In genomic region chr10:63636812-63637211, GRCh38 we compare ENCODE assay signal across 31 cellular contexts.
DNase-seq lines count a peak whose midpoint lies in the region; ATAC-seq, FAIRE-seq and TF ChIP-seq lines count a peak whose summit lies in the region.
"Had no signal": no experiment of that assay in that cellular context is flagged by ENCODE, and none has a peak within 500 bp of the region (broad histone marks: within the 10 kb centered on the region; RNA-seq: fewer than 3 reads in every experiment).

No MANE protein-coding gene starts in this region.

- SMC1A ChIA-PET in GM12878 (lab: Charles Lee; ENCODE audit: uncharacterized antibody, unreplicated experiment), result interaction anchor here (0.6 to 2.2 kb wide), 5 partner anchors 50 to 470 kb away, joined by 3 to 12 read pairs (median 3); no protein-coding TSS in a partner anchor

- RAD21 ChIA-PET in GM12878 (lab: Charles Lee; ENCODE audit: unreplicated experiment), result interaction anchor here (0.6 to 1.6 kb wide), 8 partner anchors 9 to 470 kb away, joined by 3 to 8 read pairs (median 3); no protein-coding TSS in a partner anchor

- H3K27ac ChIP-seq in GM12878 (ENCODE audit: control insufficient read depth, insufficient read depth) (no peak overlapping the region), thyroid gland (no peak overlapping the region), spleen (no peak overlapping the region)
- no peak overlapping the region for H3K27ac ChIP-seq in naive thymus-derived CD4-positive, alpha-beta T cell (ENCODE audit: low read depth, low read length)
- H3K27ac ChIP-seq: BLaER1 treated with 17β-estradiol and CSF1 and Interleukin-3, amounts not matched to agents 10 nM and 100 nM; psoas muscle; sigmoid colon; testis had no signal

- TF ChIP-seq EP300 in GM12878 (IDR thresholded peaks at IDR 0.05; ENCODE audit: borderline replicate concordance in 1 of 2, control insufficient read depth in 1 of 2, low read depth in 2 of 2, low read length in 2 of 2), result no peak

- H3K27me3 Mint-ChIP-seq in naive thymus-derived CD4-positive, alpha-beta T cell, result peaks cover 0 to 5% (median 4%) of the 10 kb centered on the region in 5 donors
- H3K27me3 Mint-ChIP-seq: activated naive CD4-positive, alpha-beta T cell treated with anti-CD3 and anti-CD28 coated beads, Interleukin-2, amount 50 U/mL, for 24 hours; naive B cell had no signal

- WGBS in GM12878 (ENCODE audit: insufficient coverage, insufficient replicate concordance, low lambda C conversion rate, missing lambda C conversion rate), result 0% methylated on average over 3 of the region's 3 CpGs
- WGBS in thyroid gland, 2 donors, result 53 to 56% methylated on average over 3 of the region's 3 CpGs
- 48 to 57% (median 48%) methylated on average over 3 of the region's 3 CpGs for WGBS in spleen, 5 donors

- FAIRE-seq in GM12892 (lab: Jason Lieb, UNC), result peak; percentile 40
- peak; percentile 85 for FAIRE-seq in GM12878 (lab: Jason Lieb, UNC)
- FAIRE-seq: G401.6, islet of Langerhans, urothelium cell line had no signal

- TF ChIP-seq POLR2A in GM12892 (IDR thresholded peaks at IDR 0.05; ENCODE audit: low read depth, low read length) (no peak), GM12878 (IDR thresholded peaks at IDR 0.05; ENCODE audit: low read depth, low read length) (no peak), thyroid gland (IDR thresholded peaks at IDR 0.05) (no peak), spleen (IDR thresholded peaks at IDR 0.05) (no peak)

- H3K79me2 ChIP-seq in GM12878 (ENCODE audit: control insufficient read depth, insufficient read depth, low read length), result no peaks in the 10 kb centered on the region

- POLR2A ChIA-PET in GM12878 (lab: Charles Lee), result interaction anchor here (0.6 kb wide), 1 partner anchor 425 kb away, joined by 3 read pairs; no protein-coding TSS in a partner anchor
- POLR2A ChIA-PET in naive thymus-derived CD4-positive, alpha-beta T cell (lab: Charles Lee), result interaction anchor here (0.7 kb wide), 1 partner anchor 322 kb away, joined by 3 read pairs; no protein-coding TSS in a partner anchor

- H3K36me3 Mint-ChIP-seq in naive thymus-derived CD4-positive, alpha-beta T cell, result no peaks in the 10 kb centered on the region
- H3K36me3 Mint-ChIP-seq: activated naive CD4-positive, alpha-beta T cell treated with anti-CD3 and anti-CD28 coated beads, Interleukin-2, amount 50 U/mL, for 24 hours; mesothelial cell of epicardium; naive B cell; WTC11 had no signal

- no peaks in the 10 kb centered on the region for H3K27me3 ChIP-seq in GM12878 (replicated peaks in 1 of 2; ENCODE audit: control insufficient read depth in 2 of 2, insufficient read depth in 2 of 2, low read length in 1 of 2)
- H3K27me3 ChIP-seq in naive thymus-derived CD4-positive, alpha-beta T cell (ENCODE audit: control insufficient read depth in 2 of 2, insufficient read depth in 2 of 2, low read length in 2 of 2), result no peaks in the 10 kb centered on the region
- H3K27me3 ChIP-seq in thyroid gland, result no peaks in the 10 kb centered on the region
- H3K27me3 ChIP-seq in spleen (replicated peaks in 1 of 7), result no peaks in the 10 kb centered on the region
- H3K27me3 ChIP-seq: BLaER1 treated with 17β-estradiol and CSF1 and Interleukin-3, amounts not matched to agents 10 nM and 100 nM; sigmoid colon; testis had no signal

- no peak for TF ChIP-seq RAD21 in GM12878 (IDR thresholded peaks at IDR 0.05; ENCODE audit: insufficient read depth, low read depth, low read length)

- peak; percentile 54 for ATAC-seq in GM19455 (IDR thresholded peaks at IDR 0.05; ENCODE audit: unreplicated experiment)
- ATAC-seq in HG02759 (IDR thresholded peaks at IDR 0.05; ENCODE audit: unreplicated experiment), result peak; percentile 52
- ATAC-seq in GM12878, result peak; percentile 86
- ATAC-seq in naive thymus-derived CD4-positive, alpha-beta T cell, result no peak
- ATAC-seq: psoas muscle had no signal

- peaks cover 0 to 10% (median 3%) of the 10 kb centered on the region in 7 donors for H3K4me1 Mint-ChIP-seq in naive thymus-derived CD4-positive, alpha-beta T cell
- H3K4me1 Mint-ChIP-seq: activated naive CD4-positive, alpha-beta T cell treated with anti-CD3 and anti-CD28 coated beads, Interleukin-2, amount 50 U/mL, for 24 hours; naive B cell had no signal

- H3K36me3 ChIP-seq in GM12878 (ENCODE audit: control insufficient read depth in 2 of 2, insufficient read depth in 2 of 2, low read length in 1 of 2) (no peaks in the 10 kb centered on the region), thyroid gland (no peaks in the 10 kb centered on the region), spleen (no peaks in the 10 kb centered on the region)
- H3K36me3 ChIP-seq in naive thymus-derived CD4-positive, alpha-beta T cell (ENCODE audit: control insufficient read depth in 2 of 3, insufficient read depth in 3 of 3, low read length in 3 of 3), result no peaks in the 10 kb centered on the region
- H3K36me3 ChIP-seq: BLaER1 treated with 17β-estradiol and CSF1 and Interleukin-3, amounts not matched to agents 10 nM and 100 nM; sigmoid colon had no signal

- CTCF ChIA-PET in GM12878 (lab: Yijun Ruan, JAX), result interaction anchor here (1.0 to 3.0 kb wide), 3 partner anchors 82 to 470 kb away, joined by 4 to 16 read pairs (median 12); no protein-coding TSS in a partner anchor
- CTCF ChIA-PET in naive thymus-derived CD4-positive, alpha-beta T cell (lab: Charles Lee), result interaction anchor here (0.8 to 0.9 kb wide), 2 partner anchors 9 to 83 kb away, joined by 3 read pairs; no protein-coding TSS in a partner anchor

- H3K4me3 Mint-ChIP-seq in naive thymus-derived CD4-positive, alpha-beta T cell, result no peak overlapping the region
- H3K4me3 Mint-ChIP-seq: activated naive CD4-positive, alpha-beta T cell treated with anti-CD3 and anti-CD28 coated beads, Interleukin-2, amount 50 U/mL, for 24 hours; mesothelial cell of epicardium; naive B cell; WTC11 had no signal

- DNase-seq in GM12892 (ENCODE audit: insufficient read length) (no peak), GM12878 (ENCODE audit: low read depth, low spot score) (no peak), NCI-H446 (lab: John Stamatoyannopoulos, UW) (no peak), thyroid gland (no peak), spleen (no peak)
- no peak for DNase-seq in naive thymus-derived CD4-positive, alpha-beta T cell
- DNase-seq: activated CD4-positive, alpha-beta T cell treated with anti-CD3 and anti-CD28 coated beads, Interleukin-2, amount 50 U/mL, for 48 hours; activated CD8-positive, alpha-beta memory T cell treated with anti-CD3 and anti-CD28 coated beads, Interleukin-2, amount 50 U/mL, for 4 hours; amygdala; COR-L47; DMS53; glutamatergic neuron; HCEC 1CT; naive B cell; NCI-H1105; NCI-H2029; NCI-H526 treated with DMSO at 0.1 percent for 48 hours; nucleus accumbens; psoas muscle; sigmoid colon; stimulated activated naive CD4-positive, alpha-beta T cell treated with Interleukin-2 at 50 U/mL for 16 hours; testis had no signal

- intact Hi-C loops in GM12878 (cut with micrococcal nuclease; ENCODE audit: unreplicated experiment), result no loop called here
- intact Hi-C loops in naive thymus-derived CD4-positive, alpha-beta T cell (cut with micrococcal nuclease), result no loop called here
- intact Hi-C loops in thyroid gland (cut with DNase I), result no loop called here
- intact Hi-C loops in spleen (cut with DNase I; ENCODE audit: low total_unique reads), result no loop called here

- H3K4me2 ChIP-seq in GM12878 (ENCODE audit: control insufficient read depth, insufficient read depth), result no peak overlapping the region
- H3K4me2 ChIP-seq: BLaER1 treated with 17β-estradiol and CSF1 and Interleukin-3, amounts not matched to agents 10 nM and 100 nM had no signal

- H3K9ac ChIP-seq in GM12878 (ENCODE audit: control insufficient read depth, insufficient read depth, low read length), result no peak overlapping the region
- H3K9ac ChIP-seq: BLaER1 treated with 17β-estradiol and CSF1 and Interleukin-3, amounts not matched to agents 10 nM and 100 nM had no signal

- H3K9me3 Mint-ChIP-seq in naive thymus-derived CD4-positive, alpha-beta T cell, result no peaks in the 10 kb centered on the region
- H3K9me3 Mint-ChIP-seq: activated naive CD4-positive, alpha-beta T cell treated with anti-CD3 and anti-CD28 coated beads, Interleukin-2, amount 50 U/mL, for 24 hours; mesothelial cell of epicardium; naive B cell; WTC11 had no signal

- no TSS peak for BruUV-seq in GM12878 (replicated peaks; lab: Mats Ljungman, UMichigan)

- no peak overlapping the region for H2AFZ ChIP-seq in GM12878 (ENCODE audit: control insufficient read depth, low read depth, low read length)

- H3K9me3 ChIP-seq in GM12878 (replicated peaks; ENCODE audit: control insufficient read depth, insufficient read depth, low read length) (no peaks in the 10 kb centered on the region), thyroid gland (no peaks in the 10 kb centered on the region), spleen (no peaks in the 10 kb centered on the region)
- H3K9me3 ChIP-seq in naive thymus-derived CD4-positive, alpha-beta T cell (ENCODE audit: control insufficient read depth in 2 of 3, low read length in 3 of 3), result no peaks in the 10 kb centered on the region
- H3K9me3 ChIP-seq: BLaER1 treated with 17β-estradiol and CSF1 and Interleukin-3, amounts not matched to agents 10 nM and 100 nM; psoas muscle; sigmoid colon; testis had no signal

- H3K27ac Mint-ChIP-seq in naive thymus-derived CD4-positive, alpha-beta T cell, result no peak overlapping the region
- H3K27ac Mint-ChIP-seq: activated naive CD4-positive, alpha-beta T cell treated with anti-CD3 and anti-CD28 coated beads, Interleukin-2, amount 50 U/mL, for 24 hours; mesothelial cell of epicardium had no signal

- TF ChIP-seq CTCF in GM12878 (IDR thresholded peaks at IDR 0.05 in 2 of 3, conservative IDR thresholded peaks at IDR 0.05 in 1 of 3; ENCODE audit: control insufficient read depth in 2 of 3, extremely low read depth in 1 of 3, insufficient read depth in 1 of 3, low read depth in 3 of 3, low read length in 3 of 3) (no peak), thyroid gland (IDR thresholded peaks at IDR 0.05) (no peak), spleen (IDR thresholded peaks at IDR 0.05 in 8 of 11, conservative IDR thresholded peaks at IDR 0.05 in 3 of 11) (no peak)

- H3K4me3 ChIP-seq in GM12878 (no peak overlapping the region), thyroid gland (replicated peaks in 1 of 3) (no peak overlapping the region), spleen (no peak overlapping the region)
- H3K4me3 ChIP-seq in naive thymus-derived CD4-positive, alpha-beta T cell (ENCODE audit: low read length), result no peak overlapping the region
- H3K4me3 ChIP-seq: BLaER1 treated with 17β-estradiol and CSF1 and Interleukin-3, amounts not matched to agents 10 nM and 100 nM; psoas muscle; sigmoid colon; testis had no signal

- H3K4me1 ChIP-seq in GM12878 (ENCODE audit: control insufficient read depth, insufficient read depth, low read length) (no peaks in the 10 kb centered on the region; the same call in 1 of the 2 replicates), thyroid gland (no peaks in the 10 kb centered on the region), spleen (peaks cover 0 to 3% (median 1%) of the 10 kb centered on the region in 6 donors)
- no peaks in the 10 kb centered on the region for H3K4me1 ChIP-seq in naive thymus-derived CD4-positive, alpha-beta T cell (ENCODE audit: control insufficient read depth in 2 of 2, insufficient read depth in 2 of 2, low read length in 2 of 2)
- H3K4me1 ChIP-seq: psoas muscle, testis had no signal

- no peaks in the 10 kb centered on the region for H4K20me1 ChIP-seq in GM12878 (ENCODE audit: control insufficient read depth, insufficient read depth)
- H4K20me1 ChIP-seq: BLaER1 treated with 17β-estradiol and CSF1 and Interleukin-3, amounts not matched to agents 10 nM and 100 nM had no signal

- in situ Hi-C loops in GM12878 (cut with MboI), result no loop called here
